In genomic region chr14:52706286-52706685, GRCh38 we compare ENCODE assay signal across 7 cellular contexts. TPM values are rescaled to one million over a fixed set of nuclear protein-coding genes. Genes with fewer than 3 reads are reported as not detected.
DNase-seq lines count a peak whose midpoint lies in the region; ATAC-seq and TF ChIP-seq lines count a peak whose summit lies in the region.

No MANE protein-coding gene starts in this region.

- TF ChIP-seq POLR2A in breast epithelium (IDR thresholded peaks at IDR 0.05) (no peak), upper lobe of left lung (IDR thresholded peaks at IDR 0.05) (no peak)

- intact Hi-C loops in breast epithelium (cut with DNase I; ENCODE audit: low total_unique reads): loop anchor here (10.0 kb wide), 1 partner anchor 151 kb away; the partner anchor contains the start of genes GPR137C and TXNDC16

- no peaks in the 10 kb centered on the region for H3K9me3 ChIP-seq in SJSA1 (replicated peaks)
- H3K9me3 ChIP-seq in breast epithelium: no peaks in the 10 kb centered on the region
- no peaks in the 10 kb centered on the region for H3K9me3 ChIP-seq in muscle layer of colon (ENCODE audit: low read length)
- no peaks in the 10 kb centered on the region for H3K9me3 ChIP-seq in upper lobe of left lung

- H3K27me3 ChIP-seq in SJSA1 (replicated peaks): no peaks in the 10 kb centered on the region
- no peaks in the 10 kb centered on the region for H3K27me3 ChIP-seq in breast epithelium
- H3K27me3 ChIP-seq in muscle layer of colon (ENCODE audit: control insufficient read depth in 1 of 2, insufficient read depth in 2 of 2, low read length in 2 of 2): no peaks in the 10 kb centered on the region
- H3K27me3 ChIP-seq in upper lobe of left lung: no peaks in the 10 kb centered on the region

- H3K4me3 ChIP-seq in SJSA1: peak overlapping the region; percentile 64
- H3K4me3 ChIP-seq in breast epithelium: peak overlapping the region; percentile 76 to 86 (median 82)
- peak overlapping the region; percentile 59 to 78 for H3K4me3 ChIP-seq in muscle layer of colon (ENCODE audit: low read depth in 1 of 2, low read length in 2 of 2)
- H3K4me3 ChIP-seq in upper lobe of left lung: peak overlapping the region in 3 of 4 donors; percentile 60 to 90 (median 66)

- TF ChIP-seq CTCF in breast epithelium (IDR thresholded peaks at IDR 0.05): no peak
- no peak for TF ChIP-seq CTCF in upper lobe of left lung (IDR thresholded peaks at IDR 0.05)

- H3K27ac ChIP-seq in SJSA1 (peak overlapping the region; percentile 68), breast epithelium (peak overlapping the region; percentile 91 to 95), muscle layer of colon (ENCODE audit: low read depth, low read length) (peak overlapping the region; percentile 95), upper lobe of left lung (peak overlapping the region; percentile 90 to 95 (median 92))

- peak in 1 of 2 donors; percentile 44 for ATAC-seq in upper lobe of left lung (ENCODE audit: low FRiP score in 2 of 2)

- 81 to 87% methylated on average over 5 of the region's 5 CpGs for WGBS in upper lobe of left lung, 2 donors

- no peak for TF ChIP-seq EP300 in upper lobe of left lung (IDR thresholded peaks at IDR 0.05)

- peak overlapping the region; percentile 29 for H3K9ac ChIP-seq in muscle layer of colon (ENCODE audit: low read length)

- peak; percentile 35 for DNase-seq in HK-2 (ENCODE audit: unreplicated experiment)
- DNase-seq in SJSA1 (ENCODE audit: low read depth in 1 of 2, low spot score in 2 of 2): no peak
- DNase-seq in breast epithelium (ENCODE audit: low spot score in 2 of 2): no peak
- peak in 1 of 2 donors; percentile 41 for DNase-seq in upper lobe of left lung
- no peak for DNase-seq in NCI-H748 treated with DMSO at 0.1 percent for 48 hours (lab: John Stamatoyannopoulos, UW)
- no peak for DNase-seq in DMS153 (lab: John Stamatoyannopoulos, UW)

- H3K4me1 ChIP-seq in SJSA1 (replicated peaks) (peaks cover 18% of the 10 kb centered on the region), breast epithelium (peaks cover 4 to 12% of the 10 kb centered on the region in 2 donors), muscle layer of colon (ENCODE audit: insufficient read depth, low read length) (peaks cover 14% of the 10 kb centered on the region), upper lobe of left lung (peaks cover 26 to 30% (median 30%) of the 10 kb centered on the region in 4 donors)

- H3K36me3 ChIP-seq in SJSA1 (peaks cover 35% of the 10 kb centered on the region), breast epithelium (no peaks in the 10 kb centered on the region), muscle layer of colon (ENCODE audit: insufficient read depth, low read length) (peaks cover 22% of the 10 kb centered on the region), upper lobe of left lung (peaks cover 9 to 29% (median 17%) of the 10 kb centered on the region in 4 donors)

RNA-seq across cellular contexts. Expression of gene PSMC6, which starts 0.7 kb away (rescaled TPM):
- 168 and 216 TPM in 2 replicates for total RNA-seq in SJSA1 (2014; rRNA removed; shearing (Covaris generic))
- total RNA-seq in breast epithelium (100 to 1,000 TPM in 1 of 3 donors, 10 to 100 TPM in 2; 78.3 to 106 (median 89.9) TPM), upper lobe of left lung (10 to 100 TPM; 36.1 to 95.1 (median 57.2) TPM)

RNA-seq across cellular contexts. Expression of gene ERO1A, which starts 10.9 kb away (rescaled TPM):
- 64.4 and 81.4 TPM in 2 replicates for total RNA-seq in SJSA1 (2014; rRNA removed; shearing (Covaris generic))
- total RNA-seq in breast epithelium: 10 to 100 TPM; 28.6 to 43.6 (median 37.0) TPM
- 10 to 100 TPM; 36.4 to 63.4 (median 50.9) TPM for total RNA-seq in upper lobe of left lung

RNA-seq across cellular contexts. Expression of gene STYX, which starts 23.7 kb away (rescaled TPM):
- 7.2 and 14.8 TPM in 2 replicates for total RNA-seq in SJSA1 (2014; rRNA removed; shearing (Covaris generic))
- total RNA-seq in breast epithelium (10 to 100 TPM; 15.1 to 17.7 (median 16.0) TPM), upper lobe of left lung (10 to 100 TPM in 4 of 6 donors, 1 to 10 TPM in 2; 3.0 to 16.5 (median 10.4) TPM)
